19 cellular contexts compared by ENCODE assay signal in genomic region chr16:17027488-17028129, GRCh38.
DNase-seq lines count a peak whose midpoint lies in the region; ATAC-seq and TF ChIP-seq lines count a peak whose summit lies in the region.
"Had no signal": no experiment of that assay in that cellular context is flagged by ENCODE, and none has a peak within 500 bp of the region (broad histone marks: within the 10 kb centered on the region; RNA-seq: fewer than 3 reads in every experiment).

No MANE protein-coding gene starts in this region.

- H3K4me3 ChIP-seq in colonic mucosa, result no peak overlapping the region

- in situ Hi-C loops in KBM-7 (cut with MboI; ENCODE audit: low pct_unique_long_range_greater_than_20kb, low sequenced_read_pairs), result no loop called here

- peaks cover 13% of the 10 kb centered on the region for H3K9me3 Mint-ChIP-seq in activated CD8-positive, alpha-beta T cell treated with anti-CD3 and anti-CD28 coated beads for 36 hours
- peaks cover 20% of the 10 kb centered on the region for H3K9me3 Mint-ChIP-seq in activated CD8-positive, alpha-beta T cell treated with anti-CD3 and anti-CD28 coated beads, Interleukin-2, amount 10 ng/mL, durations not matched to agents 7 days and 5 days (ENCODE audit: insufficient read depth)
- peaks cover 1% of the 10 kb centered on the region for H3K9me3 Mint-ChIP-seq in activated B cell treated with CpG ODN at 0.5 μM for 24 hours
- H3K9me3 Mint-ChIP-seq in progenitor cell of endocrine pancreas (ENCODE audit: low read depth), result peaks cover 5% of the 10 kb centered on the region
- H3K9me3 Mint-ChIP-seq: type B pancreatic cell had no signal

- H3K36me3 Mint-ChIP-seq in activated CD8-positive, alpha-beta T cell treated with anti-CD3 and anti-CD28 coated beads for 36 hours (ENCODE audit: low read depth), result peaks cover 19% of the 10 kb centered on the region
- H3K36me3 Mint-ChIP-seq in activated CD8-positive, alpha-beta T cell treated with anti-CD3 and anti-CD28 coated beads, Interleukin-2, amount 10 ng/mL, durations not matched to agents 7 days and 5 days (ENCODE audit: low read depth), result peaks cover 17% of the 10 kb centered on the region
- H3K36me3 Mint-ChIP-seq in activated B cell treated with CpG ODN at 0.5 μM for 24 hours (ENCODE audit: low read depth) (peaks cover 27% of the 10 kb centered on the region), progenitor cell of endocrine pancreas (ENCODE audit: insufficient read depth) (no peaks in the 10 kb centered on the region)
- H3K36me3 Mint-ChIP-seq: type B pancreatic cell had no signal

- no peak overlapping the region for H3K27ac ChIP-seq in colonic mucosa
- H3K27ac ChIP-seq: HL-60 had no signal

- no peak for TF ChIP-seq CTCF in activated CD8-positive, alpha-beta T cell treated with anti-CD3 and anti-CD28 coated beads for 36 hours (IDR thresholded peaks at IDR 0.05)
- no peak for TF ChIP-seq CTCF in activated B cell treated with CpG ODN at 0.5 μM for 24 hours (IDR thresholded peaks at IDR 0.05)
- TF ChIP-seq CTCF in progenitor cell of endocrine pancreas (IDR thresholded peaks at IDR 0.05; ENCODE audit: unreplicated experiment), result no peak
- no peak for TF ChIP-seq CTCF in colonic mucosa (IDR thresholded peaks at IDR 0.05)

- H3K4me1 ChIP-seq in colonic mucosa, result no peaks in the 10 kb centered on the region

- DNase-seq in activated CD8-positive, alpha-beta T cell treated with anti-CD3 and anti-CD28 coated beads for 36 hours, result no peak
- DNase-seq in activated CD8-positive, alpha-beta T cell treated with anti-CD3 and anti-CD28 coated beads, Interleukin-2, amount 10 ng/mL, durations not matched to agents 7 days and 5 days, result no peak
- DNase-seq in activated B cell treated with CpG ODN at 0.5 μM for 24 hours, result no peak
- DNase-seq in NCI-H748 treated with DMSO at 0.1 percent for 48 hours (lab: John Stamatoyannopoulos, UW), result no peak
- no peak for DNase-seq in progenitor cell of endocrine pancreas (ENCODE audit: low spot score, unreplicated experiment)
- DNase-seq in KBM-7, result no peak
- DNase-seq in colonic mucosa, result no peak
- DNase-seq: COR-L47, endodermal cell, foreskin fibroblast, Karpas-422, NCI-H1436 treated with DMSO at 0.1 percent for 48 hours, NCI-H524, PC-3, right cardiac atrium, SK-N-SH had no signal

- H3K4me1 Mint-ChIP-seq in activated CD8-positive, alpha-beta T cell treated with anti-CD3 and anti-CD28 coated beads for 36 hours (ENCODE audit: low read depth), result peaks cover 37% of the 10 kb centered on the region
- peaks cover 26% of the 10 kb centered on the region for H3K4me1 Mint-ChIP-seq in activated CD8-positive, alpha-beta T cell treated with anti-CD3 and anti-CD28 coated beads, Interleukin-2, amount 10 ng/mL, durations not matched to agents 7 days and 5 days (ENCODE audit: low read depth)
- H3K4me1 Mint-ChIP-seq in activated B cell treated with CpG ODN at 0.5 μM for 24 hours (peaks cover 51% of the 10 kb centered on the region), progenitor cell of endocrine pancreas (ENCODE audit: low read depth) (no peaks in the 10 kb centered on the region)

- no peak for ATAC-seq in activated CD8-positive, alpha-beta T cell treated with anti-CD3 and anti-CD28 coated beads for 36 hours
- ATAC-seq in activated CD8-positive, alpha-beta T cell treated with anti-CD3 and anti-CD28 coated beads, Interleukin-2, amount 10 ng/mL, durations not matched to agents 7 days and 5 days, result no peak
- ATAC-seq in HG02642 (IDR thresholded peaks at IDR 0.05; ENCODE audit: poor library complexity, unreplicated experiment) (peak; percentile 48), activated B cell treated with CpG ODN at 0.5 μM for 24 hours (ENCODE audit: low read depth) (peak; percentile 53)
- ATAC-seq: PC-3, right cardiac atrium had no signal

- no peak overlapping the region for H3K9ac ChIP-seq in colonic mucosa (ENCODE audit: low read depth in 2 of 2, low read length in 2 of 2)
- H3K9ac ChIP-seq: SK-N-SH had no signal

- H3K9me3 ChIP-seq in colonic mucosa, result no peaks in the 10 kb centered on the region
- H3K9me3 ChIP-seq: SK-N-SH had no signal

- no peaks in the 10 kb centered on the region for H3K36me3 ChIP-seq in colonic mucosa

- H3K27ac Mint-ChIP-seq in activated CD8-positive, alpha-beta T cell treated with anti-CD3 and anti-CD28 coated beads for 36 hours, result peak overlapping the region; percentile 73
- H3K27ac Mint-ChIP-seq in activated CD8-positive, alpha-beta T cell treated with anti-CD3 and anti-CD28 coated beads, Interleukin-2, amount 10 ng/mL, durations not matched to agents 7 days and 5 days, result no peak overlapping the region
- H3K27ac Mint-ChIP-seq in activated B cell treated with CpG ODN at 0.5 μM for 24 hours (peak overlapping the region; percentile 81), progenitor cell of endocrine pancreas (no peak overlapping the region)
- H3K27ac Mint-ChIP-seq: endodermal cell, type B pancreatic cell had no signal

- CTCF ChIA-PET in activated CD8-positive, alpha-beta T cell treated with anti-CD3 and anti-CD28 coated beads for 36 hours (lab: Charles Lee), result no interaction called here
- CTCF ChIA-PET in activated CD8-positive, alpha-beta T cell treated with anti-CD3 and anti-CD28 coated beads, Interleukin-2, amount 10 ng/mL, durations not matched to agents 7 days and 5 days (lab: Charles Lee), result interaction anchor here (0.9 to 1.0 kb wide), 2 partner anchors 10 to 14 kb away, joined by 3 to 6 read pairs; no protein-coding TSS in a partner anchor
- CTCF ChIA-PET in activated B cell treated with CpG ODN at 0.5 μM for 24 hours (lab: Charles Lee), result no interaction called here

- intact Hi-C loops in activated CD8-positive, alpha-beta T cell treated with anti-CD3 and anti-CD28 coated beads for 36 hours (cut with micrococcal nuclease), result no loop called here
- intact Hi-C loops in activated B cell treated with CpG ODN at 0.5 μM for 24 hours (cut with micrococcal nuclease), result loop anchor here (1.0 to 10.0 kb wide), 4 partner anchors 15 to 347 kb away; no protein-coding TSS in a partner anchor
- intact Hi-C loops in colonic mucosa (cut with DNase I), result no loop called here

- POLR2A ChIA-PET in activated CD8-positive, alpha-beta T cell treated with anti-CD3 and anti-CD28 coated beads for 36 hours (lab: Charles Lee), result interaction anchor here (0.6 to 1.0 kb wide), 2 partner anchors 13 to 43 kb away, joined by 3 read pairs; no protein-coding TSS in a partner anchor
- POLR2A ChIA-PET in activated CD8-positive, alpha-beta T cell treated with anti-CD3 and anti-CD28 coated beads, Interleukin-2, amount 10 ng/mL, durations not matched to agents 7 days and 5 days (lab: Charles Lee), result no interaction called here
- POLR2A ChIA-PET in activated B cell treated with CpG ODN at 0.5 μM for 24 hours (lab: Charles Lee), result interaction anchor here (1.0 to 1.6 kb wide), 3 partner anchors 13 to 43 kb away, joined by 3 to 15 read pairs (median 4); no protein-coding TSS in a partner anchor

- no peak overlapping the region for H3K4me3 Mint-ChIP-seq in activated CD8-positive, alpha-beta T cell treated with anti-CD3 and anti-CD28 coated beads for 36 hours
- H3K4me3 Mint-ChIP-seq in activated CD8-positive, alpha-beta T cell treated with anti-CD3 and anti-CD28 coated beads, Interleukin-2, amount 10 ng/mL, durations not matched to agents 7 days and 5 days, result no peak overlapping the region
- H3K4me3 Mint-ChIP-seq in activated B cell treated with CpG ODN at 0.5 μM for 24 hours (peak overlapping the region; percentile 52), progenitor cell of endocrine pancreas (ENCODE audit: low read depth) (no peak overlapping the region)
- H3K4me3 Mint-ChIP-seq: endodermal cell, type B pancreatic cell had no signal

- no peaks in the 10 kb centered on the region for H3K27me3 ChIP-seq in colonic mucosa

- H3K27me3 Mint-ChIP-seq in activated CD8-positive, alpha-beta T cell treated with anti-CD3 and anti-CD28 coated beads for 36 hours, result no peaks in the 10 kb centered on the region
- H3K27me3 Mint-ChIP-seq in activated CD8-positive, alpha-beta T cell treated with anti-CD3 and anti-CD28 coated beads, Interleukin-2, amount 10 ng/mL, durations not matched to agents 7 days and 5 days (ENCODE audit: low read depth), result no peaks in the 10 kb centered on the region
- H3K27me3 Mint-ChIP-seq in activated B cell treated with CpG ODN at 0.5 μM for 24 hours (no peaks in the 10 kb centered on the region), progenitor cell of endocrine pancreas (no peaks in the 10 kb centered on the region)
- H3K27me3 Mint-ChIP-seq: type B pancreatic cell had no signal

Comparison
In these comparisons a context has a peak if more than half of its experiments do, and no peak if none do; other contexts are left out.
1. H3K27ac Mint-ChIP-seq: peak in activated CD8-positive, alpha-beta T cell treated with anti-CD3 and anti-CD28 coated beads for 36 hours (single experiment) and activated B cell treated with CpG ODN at 0.5 μM for 24 hours (single experiment); none in activated CD8-positive, alpha-beta T cell treated with anti-CD3 and anti-CD28 coated beads, Interleukin-2, amount 10 ng/mL, durations not matched to agents 7 days and 5 days (single experiment) and progenitor cell of endocrine pancreas (single experiment).
2. ATAC-seq: peak in HG02642 (single experiment) and activated B cell treated with CpG ODN at 0.5 μM for 24 hours (single experiment); none in activated CD8-positive, alpha-beta T cell treated with anti-CD3 and anti-CD28 coated beads for 36 hours (single experiment) and activated CD8-positive, alpha-beta T cell treated with anti-CD3 and anti-CD28 coated beads, Interleukin-2, amount 10 ng/mL, durations not matched to agents 7 days and 5 days (single experiment).